Comparison of ENCODE assay signal across 16 cellular contexts in the genomic region with DNA sequence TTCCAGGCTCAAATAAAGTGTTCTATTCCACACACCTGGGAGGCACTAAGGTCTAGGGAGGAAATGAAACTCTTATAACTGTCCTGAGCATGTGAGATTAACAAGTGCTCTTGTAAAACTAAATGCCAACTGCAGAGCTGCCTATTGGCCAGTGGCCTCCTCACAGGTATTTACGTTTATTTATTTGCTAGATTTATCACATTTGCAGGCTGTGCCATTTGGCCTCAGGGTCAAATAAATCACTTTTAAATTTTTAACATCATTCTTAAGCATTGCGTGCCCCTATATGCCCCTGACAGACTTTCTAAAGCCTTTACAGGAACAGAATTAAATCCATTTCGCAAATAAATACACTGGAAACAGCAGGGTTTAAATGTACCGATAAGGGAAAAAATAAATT.
A peak's percentile ranks its signal among the peaks of the same experiment; 100 is the strongest.
DNase-seq lines count a peak whose midpoint lies in the region; ATAC-seq and TF ChIP-seq lines count a peak whose summit lies in the region.
"Had no signal": no experiment of that assay in that cellular context is flagged by ENCODE, and none has a peak within 500 bp of the region (broad histone marks: within the 10 kb centered on the region; RNA-seq: fewer than 3 reads in every experiment).

No MANE protein-coding gene starts in this region.

- H3K4me3 ChIP-seq in esophagus muscularis mucosa (no peak overlapping the region), parathyroid adenoma (ENCODE audit: low read depth, low read length) (no peak overlapping the region), ascending aorta (no peak overlapping the region)

- no peak for TF ChIP-seq EP300 in esophagus muscularis mucosa (IDR thresholded peaks at IDR 0.05)

- no peak overlapping the region for H3K4me3 Mint-ChIP-seq in type B pancreatic cell

- peaks cover 0 to 25% (median 10%) of the 10 kb centered on the region in 4 donors for H3K4me1 ChIP-seq in esophagus muscularis mucosa
- H3K4me1 ChIP-seq in parathyroid adenoma: peaks cover 39% of the 10 kb centered on the region
- H3K4me1 ChIP-seq in ascending aorta: no peaks in the 10 kb centered on the region

- H3K4me2 ChIP-seq in parathyroid adenoma (ENCODE audit: low read length): no peak overlapping the region

- intact Hi-C loops in esophagus muscularis mucosa (cut with DNase I): no loop called here
- intact Hi-C loops in ascending aorta (cut with DNase I): no loop called here

- peak overlapping the region; percentile 22 for H2AFZ ChIP-seq in parathyroid adenoma

- TF ChIP-seq CTCF in esophagus muscularis mucosa (IDR thresholded peaks at IDR 0.05): no peak
- no peak for TF ChIP-seq CTCF in parathyroid adenoma (IDR thresholded peaks at IDR 0.05)
- TF ChIP-seq CTCF in type B pancreatic cell (conservative IDR thresholded peaks at IDR 0.05): peak; percentile 7
- TF ChIP-seq CTCF in ascending aorta (IDR thresholded peaks at IDR 0.05): no peak

- H3K36me3 ChIP-seq in esophagus muscularis mucosa (no peaks in the 10 kb centered on the region), parathyroid adenoma (ENCODE audit: control insufficient read depth, insufficient read depth, low read length) (no peaks in the 10 kb centered on the region), ascending aorta (no peaks in the 10 kb centered on the region)

- DNase-seq in DMS79 treated with DMSO at 0.1 percent for 48 hours (lab: John Stamatoyannopoulos, UW) (peak; percentile 57), DMS79 (lab: John Stamatoyannopoulos, UW) (no peak), esophagus muscularis mucosa (ENCODE audit: extremely low spot score) (no peak), type B pancreatic cell (ENCODE audit: extremely low spot score, unreplicated experiment) (no peak), D341Med (ENCODE audit: low spot score) (no peak), ascending aorta (ENCODE audit: low spot score in 2 of 2) (no peak)
- DNase-seq: C1 segment of cervical spinal cord; DMS153; GDM1; HCEC 1CT; NCI-H146; NCI-H226; NCI-H69; NK-92 treated with Interleukin-12 subunit alpha and Interleukin-12 subunit beta, amount 100 ng/mL, for 24 hours had no signal

- no peak for TF ChIP-seq POLR2A in esophagus muscularis mucosa (IDR thresholded peaks at IDR 0.05; ENCODE audit: low read depth)

- 66% methylated on average over 4 of the region's 4 CpGs for WGBS in esophagus muscularis mucosa

- H3K79me2 ChIP-seq in parathyroid adenoma: no peaks in the 10 kb centered on the region

- H3K9me3 ChIP-seq in esophagus muscularis mucosa: no peaks in the 10 kb centered on the region
- H3K9me3 ChIP-seq in parathyroid adenoma (ENCODE audit: control insufficient read depth, low read length): no peaks in the 10 kb centered on the region
- H3K9me3 ChIP-seq in ascending aorta: no peaks in the 10 kb centered on the region

- H3K9me3 Mint-ChIP-seq in type B pancreatic cell: no peaks in the 10 kb centered on the region

- no peaks in the 10 kb centered on the region for H3K36me3 Mint-ChIP-seq in type B pancreatic cell

- no peak overlapping the region for H3K27ac Mint-ChIP-seq in type B pancreatic cell

- peaks cover 39% of the 10 kb centered on the region for H3K27me3 Mint-ChIP-seq in type B pancreatic cell

- peaks cover 5% of the 10 kb centered on the region for H3K4me1 Mint-ChIP-seq in type B pancreatic cell (ENCODE audit: unreplicated experiment)

- ATAC-seq in HG03139 (IDR thresholded peaks at IDR 0.05; ENCODE audit: unreplicated experiment): no peak

- peak overlapping the region; percentile 56 to 66 (median 62) for H3K27ac ChIP-seq in esophagus muscularis mucosa (replicated peaks in 1 of 4)
- H3K27ac ChIP-seq in parathyroid adenoma: no peak overlapping the region
- H3K27ac ChIP-seq in ascending aorta: peak overlapping the region in 1 of 2 donors; percentile 5

- no peaks in the 10 kb centered on the region for H3K27me3 ChIP-seq in esophagus muscularis mucosa
- no peaks in the 10 kb centered on the region for H3K27me3 ChIP-seq in parathyroid adenoma (ENCODE audit: control insufficient read depth, insufficient read depth, low read length)
- H3K27me3 ChIP-seq in ascending aorta: no peaks in the 10 kb centered on the region

- no peak overlapping the region for H3K9ac ChIP-seq in parathyroid adenoma
